1 cellular context compared by ENCODE assay signal in the genomic region with DNA sequence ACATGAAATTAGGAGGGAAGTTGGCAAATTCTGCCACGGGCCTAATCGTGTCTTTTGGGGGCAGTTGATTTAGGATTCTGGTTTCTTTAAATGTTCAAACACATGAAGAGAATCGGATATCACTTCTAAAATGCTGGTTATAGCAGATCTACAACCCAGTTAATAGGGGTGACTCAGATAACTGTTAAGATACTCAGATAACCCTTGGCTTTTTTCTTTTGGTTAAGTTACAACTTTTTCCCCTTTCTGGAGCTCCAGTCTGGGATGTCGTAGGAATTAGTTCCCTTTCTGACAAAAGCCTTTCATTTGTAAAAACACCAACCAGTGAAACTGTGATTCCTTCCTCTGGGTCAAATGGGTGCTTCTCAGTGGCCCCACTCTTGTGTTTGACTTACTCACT.
TF ChIP-seq lines count a peak whose summit lies in the region.

No MANE protein-coding gene starts in this region.

TF ChIP-seq in HEK293, 187 proteins besides CTCF, POLR2A, EP300 and RAD21 (continued from another document):
- TF ChIP-seq ZNF341 (tag by site-specific recombination; IDR thresholded peaks at IDR 0.05; ENCODE audit: low read depth) (no peak), MZF1 (tag by site-specific recombination; IDR thresholded peaks at IDR 0.05; ENCODE audit: borderline replicate concordance) (no peak), GLIS1 (tag by site-specific recombination; IDR thresholded peaks at IDR 0.05) (no peak), ZBTB21 (tag by site-specific recombination; IDR thresholded peaks at IDR 0.05) (no peak), ZXDB (tag by site-specific recombination; IDR thresholded peaks at IDR 0.05) (no peak), WT1 (tag by site-specific recombination; IDR thresholded peaks at IDR 0.05) (no peak), ZNF596 (tag by site-specific recombination; IDR thresholded peaks at IDR 0.05) (no peak), PRDM1 (tag by site-specific recombination; IDR thresholded peaks at IDR 0.05) (0 out of 2 replicates have a peak, but pooled peaks have one; percentile 11), ZNF626 (tag by site-specific recombination; IDR thresholded peaks at IDR 0.05) (no peak), REPIN1 (tag by site-specific recombination; IDR thresholded peaks at IDR 0.05; ENCODE audit: low read depth) (no peak), BCL11A (tag by site-specific recombination; IDR thresholded peaks at IDR 0.05; ENCODE audit: low read depth) (no peak)
- TF ChIP-seq, protein P1, sequence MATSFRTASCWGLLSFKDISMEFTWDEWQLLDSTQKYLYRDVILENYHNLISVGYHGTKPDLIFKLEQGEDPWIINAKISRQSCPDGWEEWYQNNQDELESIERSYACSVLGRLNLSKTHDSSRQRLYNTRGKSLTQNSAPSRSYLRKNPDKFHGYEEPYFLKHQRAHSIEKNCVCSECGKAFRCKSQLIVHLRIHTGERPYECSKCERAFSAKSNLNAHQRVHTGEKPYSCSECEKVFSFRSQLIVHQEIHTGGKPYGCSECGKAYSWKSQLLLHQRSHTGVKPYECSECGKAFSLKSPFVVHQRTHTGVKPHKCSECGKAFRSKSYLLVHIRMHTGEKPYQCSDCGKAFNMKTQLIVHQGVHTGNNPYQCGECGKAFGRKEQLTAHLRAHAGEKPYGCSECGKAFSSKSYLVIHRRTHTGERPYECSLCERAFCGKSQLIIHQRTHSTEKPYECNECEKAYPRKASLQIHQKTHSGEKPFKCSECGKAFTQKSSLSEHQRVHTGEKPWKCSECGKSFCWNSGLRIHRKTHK (tag by site-specific recombination; IDR thresholded peaks at IDR 0.05): no peak
- TF ChIP-seq, protein P2, sequence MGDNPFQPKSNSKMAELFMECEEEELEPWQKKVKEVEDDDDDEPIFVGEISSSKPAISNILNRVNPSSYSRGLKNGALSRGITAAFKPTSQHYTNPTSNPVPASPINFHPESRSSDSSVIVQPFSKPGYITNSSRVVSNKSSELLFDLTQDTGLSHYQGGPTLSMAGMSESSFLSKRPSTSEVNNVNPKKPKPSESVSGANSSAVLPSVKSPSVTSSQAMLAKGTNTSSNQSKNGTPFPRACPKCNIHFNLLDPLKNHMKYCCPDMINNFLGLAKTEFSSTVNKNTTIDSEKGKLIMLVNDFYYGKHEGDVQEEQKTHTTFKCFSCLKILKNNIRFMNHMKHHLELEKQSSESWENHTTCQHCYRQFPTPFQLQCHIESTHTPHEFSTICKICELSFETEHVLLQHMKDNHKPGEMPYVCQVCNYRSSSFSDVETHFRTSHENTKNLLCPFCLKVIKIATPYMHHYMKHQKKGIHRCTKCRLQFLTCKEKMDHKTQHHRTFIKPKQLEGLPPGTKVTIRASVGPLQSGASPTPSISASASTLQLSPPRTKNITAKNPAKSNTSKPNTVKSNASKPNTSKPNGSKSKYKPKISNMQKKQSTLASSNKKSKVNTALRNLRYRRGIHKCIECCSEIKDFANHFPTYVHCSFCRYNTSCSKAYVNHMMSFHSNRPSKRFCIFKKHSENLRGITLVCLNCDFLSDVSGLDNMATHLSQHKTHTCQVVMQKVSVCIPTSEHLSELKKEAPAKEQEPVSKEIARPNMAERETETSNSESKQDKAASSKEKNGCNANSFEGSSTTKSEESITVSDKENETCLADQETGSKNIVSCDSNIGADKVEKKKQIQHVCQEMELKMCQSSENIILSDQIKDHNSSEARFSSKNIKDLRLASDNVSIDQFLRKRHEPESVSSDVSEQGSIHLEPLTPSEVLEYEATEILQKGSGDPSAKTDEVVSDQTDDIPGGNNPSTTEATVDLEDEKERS (tag by site-specific recombination; IDR thresholded peaks at IDR 0.05): no peak
- TF ChIP-seq, protein P3, sequence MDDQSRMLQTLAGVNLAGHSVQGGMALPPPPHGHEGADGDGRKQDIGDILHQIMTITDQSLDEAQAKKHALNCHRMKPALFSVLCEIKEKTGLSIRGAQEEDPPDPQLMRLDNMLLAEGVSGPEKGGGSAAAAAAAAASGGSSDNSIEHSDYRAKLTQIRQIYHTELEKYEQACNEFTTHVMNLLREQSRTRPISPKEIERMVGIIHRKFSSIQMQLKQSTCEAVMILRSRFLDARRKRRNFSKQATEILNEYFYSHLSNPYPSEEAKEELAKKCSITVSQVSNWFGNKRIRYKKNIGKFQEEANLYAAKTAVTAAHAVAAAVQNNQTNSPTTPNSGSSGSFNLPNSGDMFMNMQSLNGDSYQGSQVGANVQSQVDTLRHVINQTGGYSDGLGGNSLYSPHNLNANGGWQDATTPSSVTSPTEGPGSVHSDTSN (CRISPR knock-in tag; IDR thresholded peaks at IDR 0.05): no peak
- TF ChIP-seq, protein P4, sequence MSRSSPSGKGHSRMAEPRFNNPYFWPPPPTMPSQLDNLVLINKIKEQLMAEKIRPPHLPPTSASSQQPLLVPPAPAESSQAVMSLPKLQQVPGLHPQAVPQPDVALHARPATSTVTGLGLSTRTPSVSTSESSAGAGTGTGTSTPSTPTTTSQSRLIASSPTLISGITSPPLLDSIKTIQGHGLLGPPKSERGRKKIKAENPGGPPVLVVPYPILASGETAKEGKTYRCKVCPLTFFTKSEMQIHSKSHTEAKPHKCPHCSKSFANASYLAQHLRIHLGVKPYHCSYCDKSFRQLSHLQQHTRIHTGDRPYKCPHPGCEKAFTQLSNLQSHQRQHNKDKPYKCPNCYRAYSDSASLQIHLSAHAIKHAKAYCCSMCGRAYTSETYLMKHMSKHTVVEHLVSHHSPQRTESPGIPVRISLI (tag by site-specific recombination; IDR thresholded peaks at IDR 0.05): no peak
